8 cellular contexts compared by ENCODE assay signal in the genomic region with DNA sequence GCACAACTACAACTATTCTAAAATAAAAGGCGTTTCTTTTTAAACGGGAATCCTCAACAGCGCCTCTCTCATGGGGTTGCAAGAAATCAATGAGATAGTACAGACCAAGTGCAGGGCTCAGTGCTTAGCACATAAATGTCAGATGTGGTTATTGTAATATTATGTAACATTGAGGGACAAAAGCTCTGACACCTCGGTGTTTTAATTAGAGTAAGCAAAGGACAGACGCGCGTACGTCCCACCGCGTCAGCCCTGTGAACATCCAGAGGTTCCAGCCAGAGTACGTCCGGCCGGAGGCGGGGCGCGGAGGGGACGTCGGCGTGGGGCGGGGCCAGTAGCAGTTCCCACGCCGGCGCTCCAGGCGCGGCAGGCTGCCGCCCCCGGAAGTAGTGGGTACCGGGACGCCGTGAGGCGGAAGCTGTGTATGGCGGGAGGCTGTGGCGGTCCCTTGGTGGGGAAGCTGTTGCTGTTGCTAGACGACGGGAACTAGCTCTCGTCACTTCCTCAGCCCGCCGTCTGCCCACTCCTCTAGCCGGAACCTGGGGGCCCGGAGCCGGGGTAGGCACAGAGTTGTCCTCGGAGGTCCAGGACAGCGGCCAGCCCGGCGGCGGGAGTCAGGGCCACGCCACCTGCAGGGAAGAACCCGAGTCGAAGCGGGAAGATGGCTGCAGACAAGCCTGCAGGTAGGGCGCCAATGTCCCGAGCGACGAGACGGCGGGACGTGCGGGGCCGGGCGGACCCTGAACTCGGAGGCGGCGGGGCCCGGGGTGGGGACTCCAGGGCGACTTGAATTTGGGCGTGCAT. TPM values are rescaled to one million over a fixed set of nuclear protein-coding genes. Genes with fewer than 3 reads are reported as not detected.
DNase-seq lines count a peak whose midpoint lies in the region; ATAC-seq and TF ChIP-seq lines count a peak whose summit lies in the region.

A gene with protein sequence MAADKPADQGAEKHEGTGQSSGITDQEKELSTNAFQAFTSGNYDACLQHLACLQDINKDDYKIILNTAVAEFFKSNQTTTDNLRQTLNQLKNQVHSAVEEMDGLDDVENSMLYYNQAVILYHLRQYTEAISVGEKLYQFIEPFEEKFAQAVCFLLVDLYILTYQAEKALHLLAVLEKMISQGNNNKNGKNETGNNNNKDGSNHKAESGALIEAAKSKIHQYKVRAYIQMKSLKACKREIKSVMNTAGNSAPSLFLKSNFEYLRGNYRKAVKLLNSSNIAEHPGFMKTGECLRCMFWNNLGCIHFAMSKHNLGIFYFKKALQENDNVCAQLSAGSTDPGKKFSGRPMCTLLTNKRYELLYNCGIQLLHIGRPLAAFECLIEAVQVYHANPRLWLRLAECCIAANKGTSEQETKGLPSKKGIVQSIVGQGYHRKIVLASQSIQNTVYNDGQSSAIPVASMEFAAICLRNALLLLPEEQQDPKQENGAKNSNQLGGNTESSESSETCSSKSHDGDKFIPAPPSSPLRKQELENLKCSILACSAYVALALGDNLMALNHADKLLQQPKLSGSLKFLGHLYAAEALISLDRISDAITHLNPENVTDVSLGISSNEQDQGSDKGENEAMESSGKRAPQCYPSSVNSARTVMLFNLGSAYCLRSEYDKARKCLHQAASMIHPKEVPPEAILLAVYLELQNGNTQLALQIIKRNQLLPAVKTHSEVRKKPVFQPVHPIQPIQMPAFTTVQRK (plus strand): TSS at position 389 of the 804 bp plus-strand sequence. CDS start 273 bp downstream, at position 662.

- peaks cover 13% of the 10 kb centered on the region for H3K4me1 ChIP-seq in ectodermal cell (ENCODE audit: control insufficient read depth, insufficient read depth, low read length)
- H3K4me1 ChIP-seq in lower lobe of right lung, result peaks cover 20% of the 10 kb centered on the region

- H3K36me3 ChIP-seq in ectodermal cell (ENCODE audit: control insufficient read depth, insufficient read depth, low read length) (no peaks in the 10 kb centered on the region), lower lobe of right lung (no peaks in the 10 kb centered on the region)

- DNase-seq in COLO668 (lab: John Stamatoyannopoulos, UW; ENCODE audit: unreplicated experiment) (peak; percentile 92), HS-5 (ENCODE audit: low read depth) (peak; percentile 67), NK-92 (lab: John Stamatoyannopoulos, UW; ENCODE audit: unreplicated experiment) (peak; percentile 83), lower lobe of right lung (peak; percentile 97)
- peak; percentile 77 to 92 for DNase-seq in activated CD8-positive, alpha-beta memory T cell treated with anti-CD3 and anti-CD28 coated beads for 1 hour (ENCODE audit: extremely low read depth in 1 of 2, low read depth in 1 of 2)
- DNase-seq in stimulated activated CD4-positive, alpha-beta T cell treated with anti-CD3 and anti-CD28 coated beads, TNF-alpha, amount 100 ng/mL, for 24 hours (ENCODE audit: low read depth in 3 of 3), result peak; percentile 90 to 95 (median 91)

- H3K27ac ChIP-seq in ectodermal cell (ENCODE audit: insufficient read depth, low read depth, low read length, poor library complexity, severe bottlenecking), result peak within 1 kb of the TSS; percentile 84
- peak within 1 kb of the TSS; percentile 86 for H3K27ac ChIP-seq in lower lobe of right lung

- intact Hi-C loops in lower lobe of right lung (cut with DNase I), result no loop called here

- H3K9me3 ChIP-seq in ectodermal cell (ENCODE audit: control insufficient read depth, low read length), result no peaks in the 10 kb centered on the region
- no peaks in the 10 kb centered on the region for H3K9me3 ChIP-seq in lower lobe of right lung

- peak; percentile 98 for ATAC-seq in GM19468 (IDR thresholded peaks at IDR 0.05; ENCODE audit: extremely low read depth, unreplicated experiment)
- ATAC-seq in lower lobe of right lung, result peak; percentile 100

- H3K27me3 ChIP-seq in ectodermal cell (ENCODE audit: control insufficient read depth, insufficient read depth, low read length, poor library complexity, severe bottlenecking) (no peaks in the 10 kb centered on the region), lower lobe of right lung (ENCODE audit: low read depth) (no peaks in the 10 kb centered on the region)

- WGBS in ectodermal cell, 2 experiments, result 1% methylated on average over 66 of the region's 66 CpGs

- peak; percentile 33 for TF ChIP-seq CTCF in lower lobe of right lung (IDR thresholded peaks at IDR 0.05)

- H3K4me3 ChIP-seq in ectodermal cell (ENCODE audit: insufficient read depth, low read depth, low read length) (peak within 1 kb of the TSS; percentile 93), lower lobe of right lung (peak within 1 kb of the TSS; percentile 90)

RNA-seq across cellular contexts. Expression of the gene that starts here (rescaled TPM):
- polyA plus RNA-seq in ectodermal cell (2013, experiment 1 of 4), result 40.0 TPM
- 38.3 TPM for polyA plus RNA-seq in ectodermal cell (2013, experiment 2 of 4)
- 33.0 TPM for polyA plus RNA-seq in ectodermal cell (2013, experiment 3 of 4)
- polyA plus RNA-seq in ectodermal cell (2013, experiment 4 of 4), result 34.9 TPM
- total RNA-seq in lower lobe of right lung, result 35.7 TPM

Comparison
In these comparisons a context has a peak if more than half of its experiments do, and no peak if none do; other contexts are left out.
1. Peak in every context shown above with its lines: DNase-seq, ATAC-seq, H3K4me3 ChIP-seq and H3K27ac ChIP-seq.